1 cellular context compared by ENCODE assay signal in the genomic region with DNA sequence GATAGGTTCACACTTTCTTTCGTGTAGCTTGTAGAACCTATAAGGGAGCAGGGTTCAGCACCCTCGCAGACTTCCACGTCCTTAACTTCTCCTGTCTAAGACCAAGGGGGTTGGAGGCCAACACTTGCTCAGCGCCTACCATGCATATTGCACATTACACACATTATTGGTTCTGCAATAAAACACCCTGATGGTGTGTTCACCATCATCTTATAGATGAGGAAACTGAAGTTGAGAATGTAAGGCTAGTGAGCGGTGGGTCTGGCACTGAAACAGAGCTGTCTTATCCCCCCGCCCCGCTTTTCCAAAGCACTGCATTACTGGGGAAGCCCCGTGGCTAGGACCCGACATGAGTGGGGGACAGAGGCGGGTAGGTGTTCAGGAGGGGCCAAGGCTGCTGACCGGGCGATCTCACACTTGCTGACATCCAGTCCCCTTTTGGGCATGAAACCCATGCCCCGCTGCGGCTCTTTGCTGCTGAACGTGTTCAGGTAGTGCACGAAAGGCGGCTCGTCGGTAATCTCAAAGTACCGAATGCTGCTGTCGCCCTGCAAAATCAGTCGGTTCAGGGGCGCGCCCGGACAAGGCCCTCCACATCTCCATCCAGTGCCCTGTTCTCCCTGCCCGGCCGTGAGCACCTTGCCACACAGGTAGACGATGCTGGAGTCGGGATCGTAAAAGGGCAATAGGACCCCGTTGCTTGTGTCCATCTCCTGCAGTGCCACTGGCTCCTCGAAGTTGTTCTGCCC.
TF ChIP-seq lines count a peak whose summit lies in the region.

No MANE protein-coding gene starts in this region.

TF ChIP-seq in K562, 482 proteins besides CTCF, POLR2A, EP300 and RAD21:
- no peak for TF ChIP-seq ZFPM2 (CRISPR knock-in tag; IDR thresholded peaks at IDR 0.05)
- TF ChIP-seq ATF7 (IDR thresholded peaks at IDR 0.05), result no peak
- TF ChIP-seq CREBBP (IDR thresholded peaks at IDR 0.05; ENCODE audit: low read depth, low read length), result no peak
